Comparison of ENCODE assay signal across 17 cellular contexts in the genomic region with DNA sequence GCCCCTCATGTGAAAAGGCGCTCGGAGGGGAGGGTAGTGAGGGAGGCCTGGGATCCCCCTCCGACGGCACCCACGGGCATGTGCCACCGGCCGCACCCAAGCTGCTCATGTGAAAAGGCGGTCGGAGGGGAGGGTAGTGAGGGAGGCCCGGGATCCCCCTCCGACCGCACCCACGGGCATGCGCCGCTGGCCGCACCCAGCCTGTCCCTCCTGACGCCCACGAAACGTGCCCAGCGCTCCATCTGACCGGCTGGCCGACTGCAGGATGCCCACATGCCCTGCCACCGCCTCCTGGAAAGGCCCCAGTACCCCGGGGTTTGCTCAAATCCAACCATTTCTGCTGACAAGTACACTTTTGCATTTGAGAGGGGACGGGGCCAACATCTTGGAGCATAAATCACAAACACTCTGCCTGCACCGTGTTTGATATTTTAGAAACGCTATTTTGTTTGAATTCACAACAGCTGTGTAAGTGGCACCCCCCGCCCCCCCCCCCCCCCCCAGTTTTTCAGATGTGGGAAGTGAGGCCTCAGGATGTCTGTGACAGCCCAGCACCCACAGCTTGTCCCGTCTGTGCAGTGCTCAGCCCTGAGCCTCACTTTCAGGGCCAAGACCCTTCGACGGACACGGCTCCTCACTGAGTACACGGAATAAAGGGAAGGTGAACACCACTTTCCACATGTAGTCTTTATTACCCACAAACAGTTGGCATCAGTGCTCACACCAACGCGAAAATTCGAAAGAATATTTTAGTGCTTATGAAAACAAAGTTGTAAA. TPM values are rescaled to one million over a fixed set of nuclear protein-coding genes. Genes with fewer than 3 reads are reported as not detected.
A peak's percentile ranks its signal among the peaks of the same experiment; 100 is the strongest.
DNase-seq lines count a peak whose midpoint lies in the region; ATAC-seq and TF ChIP-seq lines count a peak whose summit lies in the region.
"Had no signal": no experiment of that assay in that cellular context is flagged by ENCODE, and none has a peak within 500 bp of the region (broad histone marks: within the 10 kb centered on the region; RNA-seq: fewer than 3 reads in every experiment).

No MANE protein-coding gene starts in this region.

- TF ChIP-seq CTCF in OCI-LY3 (IDR thresholded peaks at IDR 0.05; ENCODE audit: low read depth, low read length): no peak
- TF ChIP-seq CTCF in chondrocyte (IDR thresholded peaks at IDR 0.05): no peak
- no peak for TF ChIP-seq CTCF in osteocyte (IDR thresholded peaks at IDR 0.05)
- no peak for TF ChIP-seq CTCF in CD4-positive, alpha-beta T cell (IDR thresholded peaks at IDR 0.05)

- H3K27me3 Mint-ChIP-seq in chondrocyte (ENCODE audit: low read depth) (no peaks in the 10 kb centered on the region), osteocyte (ENCODE audit: unreplicated experiment) (no peaks in the 10 kb centered on the region)
- no peaks in the 10 kb centered on the region for H3K27me3 Mint-ChIP-seq in CD4-positive, alpha-beta T cell

- H3K9me3 ChIP-seq in BLaER1 (peaks cover 10% of the 10 kb centered on the region; the same call in 1 of the 2 replicates), OCI-LY3 (ENCODE audit: insufficient read depth, low read length) (peaks cover 5% of the 10 kb centered on the region; the same call in 1 of the 2 replicates)
- no peaks in the 10 kb centered on the region for H3K9me3 ChIP-seq in CD4-positive, alpha-beta T cell (ENCODE audit: control insufficient read depth, low read length)
- H3K9me3 ChIP-seq: HAP-1, SJSA1 had no signal

- H2AFZ ChIP-seq in OCI-LY3 (ENCODE audit: low read depth, low read length): no peak overlapping the region

- H3K27ac ChIP-seq in BLaER1 (no peak overlapping the region), OCI-LY3 (ENCODE audit: low read length) (no peak overlapping the region)
- no peak overlapping the region for H3K27ac ChIP-seq in CD4-positive, alpha-beta T cell (ENCODE audit: low read depth, low read length)
- H3K27ac ChIP-seq: SJSA1 had no signal

- intact Hi-C loops in CD4-positive, alpha-beta T cell (cut with DNase I, micrococcal nuclease): no loop called here

- H3K4me2 ChIP-seq in BLaER1 (peak overlapping the region; percentile 79), OCI-LY3 (ENCODE audit: low read length) (peak overlapping the region; percentile 53)

- H3K9ac ChIP-seq in BLaER1: no peak overlapping the region
- H3K9ac ChIP-seq in OCI-LY3 (ENCODE audit: low read length): no peak overlapping the region

- no peak for ATAC-seq in GM21360 (IDR thresholded peaks at IDR 0.05; ENCODE audit: unreplicated experiment)
- ATAC-seq in CD4-positive, alpha-beta T cell (ENCODE audit: poor library complexity): no peak
- ATAC-seq: CD8-positive, alpha-beta T cell had no signal

- no peaks in the 10 kb centered on the region for H3K79me2 ChIP-seq in OCI-LY3 (ENCODE audit: low read length)

- H3K4me3 Mint-ChIP-seq in chondrocyte (ENCODE audit: unreplicated experiment) (peak overlapping the region; percentile 26), osteocyte (ENCODE audit: unreplicated experiment) (no peak overlapping the region)
- H3K4me3 Mint-ChIP-seq in CD4-positive, alpha-beta T cell: no peak overlapping the region
- H3K4me3 Mint-ChIP-seq: CD8-positive, alpha-beta T cell had no signal

- H3K4me3 ChIP-seq in BLaER1: no peak overlapping the region
- no peak overlapping the region for H3K4me3 ChIP-seq in OCI-LY3 (ENCODE audit: low read length)
- H3K4me3 ChIP-seq: HAP-1, SJSA1 had no signal

- H3K36me3 Mint-ChIP-seq in chondrocyte (ENCODE audit: low read depth) (peaks cover 1% of the 10 kb centered on the region), osteocyte (ENCODE audit: unreplicated experiment) (peaks cover 10% of the 10 kb centered on the region)
- H3K36me3 Mint-ChIP-seq in CD4-positive, alpha-beta T cell (ENCODE audit: low read depth): no peaks in the 10 kb centered on the region
- H3K36me3 Mint-ChIP-seq: CD8-positive, alpha-beta T cell had no signal

- H3K4me1 Mint-ChIP-seq in chondrocyte (ENCODE audit: low read depth) (peaks cover 15% of the 10 kb centered on the region), osteocyte (ENCODE audit: unreplicated experiment) (peaks cover 25% of the 10 kb centered on the region)
- H3K4me1 Mint-ChIP-seq in CD4-positive, alpha-beta T cell (ENCODE audit: low read depth): peaks cover 5% of the 10 kb centered on the region

- H4K20me1 ChIP-seq in BLaER1 (no peaks in the 10 kb centered on the region), OCI-LY3 (ENCODE audit: insufficient read depth, low read length) (no peaks in the 10 kb centered on the region)

- CTCF ChIA-PET in CD4-positive, alpha-beta T cell (lab: Charles Lee): no interaction called here

- H3K36me3 ChIP-seq in BLaER1: no peaks in the 10 kb centered on the region
- no peaks in the 10 kb centered on the region for H3K36me3 ChIP-seq in OCI-LY3 (replicated peaks; ENCODE audit: low read depth, low read length)
- H3K36me3 ChIP-seq: HAP-1, SJSA1 had no signal

- DNase-seq in chondrocyte (ENCODE audit: low spot score): no peak
- no peak for DNase-seq in osteocyte (ENCODE audit: extremely low spot score, unreplicated experiment)
- no peak for DNase-seq in CD4-positive, alpha-beta T cell
- no peak for DNase-seq in NOMO-1 treated with DMSO at 0.1 percent for 48 hours (lab: John Stamatoyannopoulos, UW; ENCODE audit: unreplicated experiment)
- DNase-seq: AML-193; CD8-positive, alpha-beta T cell; DMS 273 treated with DMSO at 0.1 percent for 48 hours; NCI-H1436; NCI-H2029 treated with DMSO at 0.1 percent for 48 hours; NCI-H510A; RPMI8226 had no signal

- H3K27ac Mint-ChIP-seq in chondrocyte (ENCODE audit: unreplicated experiment) (no peak overlapping the region), osteocyte (ENCODE audit: unreplicated experiment) (peak overlapping the region; percentile 12)
- no peak overlapping the region for H3K27ac Mint-ChIP-seq in CD4-positive, alpha-beta T cell

- POLR2A ChIA-PET in CD4-positive, alpha-beta T cell (lab: Charles Lee): no interaction called here

- H3K9me3 Mint-ChIP-seq in chondrocyte (ENCODE audit: low read depth) (no peaks in the 10 kb centered on the region), osteocyte (ENCODE audit: unreplicated experiment) (no peaks in the 10 kb centered on the region)
- H3K9me3 Mint-ChIP-seq in CD4-positive, alpha-beta T cell: no peaks in the 10 kb centered on the region
- H3K9me3 Mint-ChIP-seq: CD8-positive, alpha-beta T cell; IgD-negative memory B cell had no signal

- H3K27me3 ChIP-seq in BLaER1 (no peaks in the 10 kb centered on the region), OCI-LY3 (ENCODE audit: low read depth, low read length) (no peaks in the 10 kb centered on the region)
- H3K27me3 ChIP-seq in CD4-positive, alpha-beta T cell (ENCODE audit: control insufficient read depth, insufficient read depth, low read length): no peaks in the 10 kb centered on the region
- H3K27me3 ChIP-seq: SJSA1 had no signal

- H3K4me1 ChIP-seq in BLaER1 (peaks cover 35% of the 10 kb centered on the region), OCI-LY3 (ENCODE audit: low read length) (peaks cover 6% of the 10 kb centered on the region; the same call in 1 of the 2 replicates)
- H3K4me1 ChIP-seq: HAP-1 had no signal

RNA-seq across cellular contexts. Expression of a gene that starts 34.2 kb away (rescaled TPM):
- total RNA-seq in chondrocyte (90.7 to 105 TPM (median 101 TPM) in 3 replicates), osteocyte (74.8 and 80.7 TPM in 2 replicates)
- total RNA-seq in CD4-positive, alpha-beta T cell: 100 to 1,000 TPM; 123 to 125 TPM

RNA-seq across cellular contexts. Expression of a gene that starts 37.3 kb away (rescaled TPM):
- total RNA-seq in chondrocyte: 6.8 to 9.7 TPM (median 7.1 TPM) in 3 replicates
- 9.4 and 12.5 TPM in 2 replicates for total RNA-seq in osteocyte
- total RNA-seq in CD4-positive, alpha-beta T cell: 100 to 1,000 TPM; 149 to 165 TPM

RNA-seq across cellular contexts. Expression of a gene that starts 57.3 kb away (rescaled TPM):
- 5.9 to 8.3 TPM (median 6.0 TPM) in 3 replicates for total RNA-seq in chondrocyte
- total RNA-seq in osteocyte: 20.5 and 20.9 TPM in 2 replicates
- total RNA-seq in CD4-positive, alpha-beta T cell: under 1 TPM; 0.08 to 0.34 TPM
- total RNA-seq: CD8-positive, alpha-beta T cell had no signal

Comparison
In these comparisons a context has a peak if more than half of its experiments do, and no peak if none do; other contexts are left out.
1. RNA of a gene that starts 37.3 kb away (total RNA-seq): 149 to 165 TPM in CD4-positive, alpha-beta T cell; 9.4 to 12.5 TPM in osteocyte and 6.8 to 9.7 TPM in chondrocyte; every median in the first group is over 10 times any median in the second.